In genomic region chr12:105793421-105793820, GRCh38 we compare ENCODE assay signal across 33 cellular contexts.
"Had no signal": no experiment of that assay in that cellular context is flagged by ENCODE, and none has a peak within 500 bp of the region (broad histone marks: within the 10 kb centered on the region; RNA-seq: fewer than 3 reads in every experiment).

No MANE protein-coding gene starts in this region.

- H3K4me1 Mint-ChIP-seq: activated B cell treated with CpG ODN at 0.5 μM for 24 hours; activated CD4-positive, alpha-beta memory T cell treated with anti-CD3 and anti-CD28 coated beads, Interleukin-2, amount 10 ng/mL, durations not matched to agents 7 days and 5 days; activated naive CD4-positive, alpha-beta T cell treated with anti-CD3 and anti-CD28 coated beads, Interleukin-2, amount 10 ng/mL, durations not matched to agents 7 days and 5 days; activated naive CD8-positive, alpha-beta T cell treated with anti-CD3 and anti-CD28 coated beads, Interleukin-2, amount 10 ng/mL, durations not matched to agents 7 days and 5 days; brain; endodermal cell; T-helper 17 cell had no signal

- H3K27ac Mint-ChIP-seq: activated B cell treated with CpG ODN at 0.5 μM for 24 hours; activated CD4-positive, alpha-beta memory T cell treated with anti-CD3 and anti-CD28 coated beads, Interleukin-2, amount 10 ng/mL, durations not matched to agents 7 days and 5 days; activated naive CD4-positive, alpha-beta T cell treated with anti-CD3 and anti-CD28 coated beads, Interleukin-2, amount 10 ng/mL, durations not matched to agents 7 days and 5 days; activated naive CD4-positive, alpha-beta T cell treated with anti-CD3 and anti-CD28 coated beads, Interleukin-2, amount 50 U/mL, for 72 hours; activated naive CD8-positive, alpha-beta T cell treated with anti-CD3 and anti-CD28 coated beads, Interleukin-2, amount 10 ng/mL, durations not matched to agents 7 days and 5 days; activated T-cell treated with anti-CD3 and anti-CD28 coated beads, Interleukin-2, amount 50 U/mL, for 24 hours; activated T-cell treated with anti-CD3 and anti-CD28 coated beads, Interleukin-2, amount 50 U/mL, for 72 hours; brain; endodermal cell; T-helper 17 cell; T-helper 2 cell treated with Interferon-gamma antibody and Interleukin-4, amounts not matched to agents 5 μg/mL and 100 μg/mL, for 36 hours had no signal

- H3K4me3 ChIP-seq: ascending aorta, breast epithelium, cardiac muscle cell, colonic mucosa, gastrocnemius medialis, heart left ventricle had no signal

- H3K4me3 Mint-ChIP-seq: activated B cell treated with CpG ODN at 0.5 μM for 24 hours; activated CD4-positive, alpha-beta memory T cell treated with anti-CD3 and anti-CD28 coated beads, Interleukin-2, amount 10 ng/mL, durations not matched to agents 7 days and 5 days; activated naive CD4-positive, alpha-beta T cell treated with anti-CD3 and anti-CD28 coated beads, Interleukin-2, amount 10 ng/mL, durations not matched to agents 7 days and 5 days; activated naive CD8-positive, alpha-beta T cell treated with anti-CD3 and anti-CD28 coated beads, Interleukin-2, amount 10 ng/mL, durations not matched to agents 7 days and 5 days; activated T-cell treated with anti-CD3 and anti-CD28 coated beads, Interleukin-2, amount 50 U/mL, for 24 hours; activated T-cell treated with anti-CD3 and anti-CD28 coated beads, Interleukin-2, amount 50 U/mL, for 72 hours; brain; endodermal cell; T-helper 17 cell; T-helper 2 cell treated with Interferon-gamma antibody and Interleukin-4, amounts not matched to agents 5 μg/mL and 100 μg/mL, for 36 hours had no signal

- H3K36me3 Mint-ChIP-seq: activated naive CD4-positive, alpha-beta T cell treated with anti-CD3 and anti-CD28 coated beads, Interleukin-2, amount 10 ng/mL, durations not matched to agents 7 days and 5 days; activated naive CD8-positive, alpha-beta T cell treated with anti-CD3 and anti-CD28 coated beads, Interleukin-2, amount 10 ng/mL, durations not matched to agents 7 days and 5 days had no signal

- H3K27me3 ChIP-seq: ascending aorta, breast epithelium, cardiac muscle cell, colonic mucosa, gastrocnemius medialis, heart left ventricle had no signal

- H3K9me3 ChIP-seq: ascending aorta, colonic mucosa had no signal

- H3K4me1 ChIP-seq: ascending aorta, breast epithelium, colonic mucosa, gastrocnemius medialis, heart left ventricle had no signal

- H3K9me3 Mint-ChIP-seq: activated B cell treated with CpG ODN at 0.5 μM for 24 hours; activated CD4-positive, alpha-beta memory T cell treated with anti-CD3 and anti-CD28 coated beads, Interleukin-2, amount 10 ng/mL, durations not matched to agents 7 days and 5 days; activated naive CD4-positive, alpha-beta T cell treated with anti-CD3 and anti-CD28 coated beads, Interleukin-2, amount 10 ng/mL, durations not matched to agents 7 days and 5 days; activated naive CD8-positive, alpha-beta T cell treated with anti-CD3 and anti-CD28 coated beads, Interleukin-2, amount 10 ng/mL, durations not matched to agents 7 days and 5 days; T-helper 2 cell treated with Interferon-gamma antibody and Interleukin-4, amounts not matched to agents 5 μg/mL and 100 μg/mL, for 36 hours had no signal

- H3K27ac ChIP-seq: ascending aorta, breast epithelium, cardiac muscle cell, colonic mucosa, gastrocnemius medialis, heart left ventricle, WERI-Rb-1 had no signal

- H3K36me3 ChIP-seq: ascending aorta, breast epithelium, cardiac muscle cell, colonic mucosa, gastrocnemius medialis, heart left ventricle, WERI-Rb-1 had no signal

- DNase-seq: activated B cell treated with CpG ODN at 0.5 μM for 24 hours; activated CD4-positive, alpha-beta memory T cell treated with anti-CD3 and anti-CD28 coated beads, Interleukin-2, amount 10 ng/mL, durations not matched to agents 7 days and 5 days; activated CD4-positive, alpha-beta T cell treated with anti-CD3 and anti-CD28 coated beads for 48 hours; activated CD4-positive, alpha-beta T cell treated with anti-CD3 and anti-CD28 coated beads, Interleukin-2, amount 50 U/mL, for 4 hours; activated CD8-positive, alpha-beta memory T cell treated with anti-CD3 and anti-CD28 coated beads, Interleukin-2, amount 50 U/mL, for 48 hours; activated gamma-delta T cell; activated naive CD4-positive, alpha-beta T cell; activated naive CD4-positive, alpha-beta T cell treated with anti-CD3 and anti-CD28 coated beads, Interleukin-2, amount 10 ng/mL, durations not matched to agents 7 days and 5 days; activated naive CD8-positive, alpha-beta T cell treated with anti-CD3 and anti-CD28 coated beads, Interleukin-2, amount 10 ng/mL, durations not matched to agents 7 days and 5 days; activated T-cell treated with anti-CD3 and anti-CD28 coated beads for 4 hours; activated T-cell treated with anti-CD3 and anti-CD28 coated beads, Interleukin-2, amount 50 U/mL, for 24 hours; activated T-cell treated with anti-CD3 and anti-CD28 coated beads, Interleukin-2, amount 50 U/mL, for 72 hours; central memory CD4-positive, alpha-beta T cell; cerebellar nuclear complex; colonic mucosa; effector memory CD4-positive, alpha-beta T cell; endodermal cell; foreskin fibroblast; gastrocnemius medialis; glutamatergic neuron; heart left ventricle; T-helper 1 cell; T-helper 17 cell; T1000; WERI-Rb-1 had no signal

- H3K27me3 Mint-ChIP-seq: activated B cell treated with CpG ODN at 0.5 μM for 24 hours; activated CD4-positive, alpha-beta memory T cell treated with anti-CD3 and anti-CD28 coated beads, Interleukin-2, amount 10 ng/mL, durations not matched to agents 7 days and 5 days; activated naive CD4-positive, alpha-beta T cell treated with anti-CD3 and anti-CD28 coated beads, Interleukin-2, amount 10 ng/mL, durations not matched to agents 7 days and 5 days; activated T-cell treated with anti-CD3 and anti-CD28 coated beads, Interleukin-2, amount 50 U/mL, for 24 hours; T-helper 17 cell had no signal

- ATAC-seq: activated CD4-positive, CD25-positive, alpha-beta regulatory T cell treated with anti-CD3 and anti-CD28 coated beads, Interleukin-2, amount 50 U/mL, for 24 hours; activated naive CD4-positive, alpha-beta T cell treated with anti-CD3 and anti-CD28 coated beads, Interleukin-2, amount 50 U/mL, for 72 hours; activated T-cell treated with anti-CD3 and anti-CD28 coated beads, Interleukin-2, amount 50 U/mL, for 72 hours; esophagus mucosa; gastrocnemius medialis; heart left ventricle; T-helper 17 cell had no signal
